ENCODE assay signal across 13 cellular contexts in the genomic region with DNA sequence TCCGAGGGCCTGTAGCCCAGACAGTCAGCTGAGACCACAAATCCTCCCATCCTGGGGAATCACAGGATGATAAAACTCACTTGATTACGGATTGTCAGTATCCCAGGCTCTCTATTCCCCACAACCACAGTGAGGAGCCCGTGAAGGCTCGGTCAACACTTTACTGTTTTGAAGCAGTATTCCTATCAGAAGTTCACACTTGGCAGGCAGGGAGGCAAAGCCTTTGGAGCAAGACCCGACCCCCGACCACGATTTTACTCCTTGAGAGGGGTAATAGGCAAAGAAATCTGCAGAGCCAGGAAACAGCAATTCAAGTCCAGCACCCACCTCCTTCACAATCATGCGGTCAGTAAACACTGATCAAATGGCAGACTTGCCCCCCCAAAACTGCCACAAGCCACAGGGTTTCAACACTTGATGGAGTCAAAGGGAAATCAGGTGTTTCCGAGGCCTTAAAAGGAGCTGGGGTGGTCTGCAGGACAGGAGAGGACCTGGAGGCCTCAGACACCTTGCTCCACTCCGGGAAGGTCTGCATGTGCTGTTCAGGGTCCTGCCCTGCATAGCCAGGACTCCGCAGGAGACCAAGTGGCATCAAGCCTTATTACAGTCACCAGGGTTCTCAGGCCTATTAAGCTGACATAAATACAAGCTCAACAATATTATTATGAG. TPM values are rescaled to one million over a fixed set of nuclear protein-coding genes. Genes with fewer than 3 reads are reported as not detected.
DNase-seq lines count a peak whose midpoint lies in the region; ATAC-seq and TF ChIP-seq lines count a peak whose summit lies in the region.
"Had no signal": no experiment of that assay in that cellular context is flagged by ENCODE, and none has a peak within 500 bp of the region (broad histone marks: within the 10 kb centered on the region; RNA-seq: fewer than 3 reads in every experiment).

No MANE protein-coding gene starts in this region.

- H2AK5ac ChIP-seq in mesenchymal stem cell (ENCODE audit: low read length, severe bottlenecking): no peak overlapping the region

- peaks cover 63% of the 10 kb centered on the region for H3K4me1 ChIP-seq in mammary epithelial cell (ENCODE audit: insufficient read depth, low read length)
- H3K4me1 ChIP-seq in mesenchymal stem cell (ENCODE audit: control insufficient read depth, insufficient read depth, low read depth, low read length): peaks cover 26% of the 10 kb centered on the region
- peaks cover 38% of the 10 kb centered on the region for H3K4me1 ChIP-seq in testis
- H3K4me1 ChIP-seq in PC-9 (replicated peaks; ENCODE audit: insufficient read depth): no peaks in the 10 kb centered on the region
- peaks cover 18 to 43% of the 10 kb centered on the region in 2 donors for H3K4me1 ChIP-seq in thyroid gland
- H3K4me1 ChIP-seq: A549 had no signal

- H3K4me2 ChIP-seq in mammary epithelial cell (ENCODE audit: insufficient read depth, low read depth, low read length): peak overlapping the region; percentile 63
- no peak overlapping the region for H3K4me2 ChIP-seq in mesenchymal stem cell (ENCODE audit: low read length, poor library complexity, severe bottlenecking)
- no peak overlapping the region for H3K4me2 ChIP-seq in PC-9
- H3K4me2 ChIP-seq: A549 had no signal

- H4K20me1 ChIP-seq in mammary epithelial cell (ENCODE audit: insufficient read depth, low read length) (peaks cover 2% of the 10 kb centered on the region), PC-9 (ENCODE audit: insufficient read depth) (peaks cover 14% of the 10 kb centered on the region)

- peaks cover 43% of the 10 kb centered on the region for H3K4me1 Mint-ChIP-seq in activated CD8-positive, alpha-beta T cell treated with anti-CD3 and anti-CD28 coated beads, Interleukin-2, amount 10 ng/mL, durations not matched to agents 7 days and 5 days (ENCODE audit: low read depth)
- H3K4me1 Mint-ChIP-seq in activated CD8-positive, alpha-beta T cell treated with anti-CD3 and anti-CD28 coated beads for 36 hours (ENCODE audit: low read depth): peaks cover 80% of the 10 kb centered on the region

- H2BK120ac ChIP-seq in mesenchymal stem cell (ENCODE audit: low read depth, low read length): no peak overlapping the region

- TF ChIP-seq CTCF in activated CD8-positive, alpha-beta T cell treated with anti-CD3 and anti-CD28 coated beads for 36 hours (IDR thresholded peaks at IDR 0.05): no peak
- TF ChIP-seq CTCF in mammary epithelial cell (conservative IDR thresholded peaks at IDR 0.05 in 1 of 2, IDR thresholded peaks at IDR 0.05 in 1 of 2; ENCODE audit: extremely low read depth in 1 of 2, insufficient read depth in 1 of 2, low read depth in 1 of 2, low read length in 2 of 2) (no peak), testis (IDR thresholded peaks at IDR 0.05) (no peak), PC-9 (conservative IDR thresholded peaks at IDR 0.05) (no peak), thyroid gland (IDR thresholded peaks at IDR 0.05) (no peak)

- 97% methylated on average over 11 of the region's 11 CpGs for WGBS in mammary epithelial cell (ENCODE audit: low coverage, missing lambda C conversion rate)
- WGBS in mesenchymal stem cell: 94% methylated on average over 9 of the region's 11 CpGs
- WGBS in testis, 2 donors: 60 to 71% methylated on average over 11 of the region's 11 CpGs
- WGBS in thyroid gland, 2 donors: 91 to 92% methylated on average over 11 of the region's 11 CpGs

- H3F3A ChIP-seq in PC-9 (ENCODE audit: insufficient read depth, low read depth): no peaks in the 10 kb centered on the region

- no peak overlapping the region for H2BK5ac ChIP-seq in mesenchymal stem cell (ENCODE audit: low read depth, low read length, poor library complexity, severe bottlenecking)

- CTCF ChIA-PET in activated CD8-positive, alpha-beta T cell treated with anti-CD3 and anti-CD28 coated beads, Interleukin-2, amount 10 ng/mL, durations not matched to agents 7 days and 5 days (lab: Charles Lee): interaction anchor here (1.0 kb wide), 1 partner anchor 25 kb away, joined by 3 read pairs; the partner anchor contains the start of gene BICD2
- CTCF ChIA-PET in activated CD8-positive, alpha-beta T cell treated with anti-CD3 and anti-CD28 coated beads for 36 hours (lab: Charles Lee): interaction anchor here (1.6 to 3.0 kb wide), 2 partner anchors 22 to 26 kb away, joined by 4 to 9 read pairs; no protein-coding TSS in a partner anchor
- CTCF ChIA-PET in mammary epithelial cell (lab: Charles Lee; ENCODE audit: low non-redundant PET): no interaction called here
- CTCF ChIA-PET in PC-9 (lab: Charles Lee): no interaction called here

- no peak overlapping the region for H4K91ac ChIP-seq in mesenchymal stem cell (ENCODE audit: low read length)

- no peaks in the 10 kb centered on the region for H3K36me3 Mint-ChIP-seq in activated CD8-positive, alpha-beta T cell treated with anti-CD3 and anti-CD28 coated beads, Interleukin-2, amount 10 ng/mL, durations not matched to agents 7 days and 5 days (ENCODE audit: low read depth)
- H3K36me3 Mint-ChIP-seq in activated CD8-positive, alpha-beta T cell treated with anti-CD3 and anti-CD28 coated beads for 36 hours (ENCODE audit: low read depth): no peaks in the 10 kb centered on the region
- H3K36me3 Mint-ChIP-seq: activated naive CD4-positive, alpha-beta T cell treated with anti-CD3 and anti-CD28 coated beads, Interleukin-2, amount 10 ng/mL, durations not matched to agents 7 days and 5 days had no signal

- H3K79me2 ChIP-seq in mammary epithelial cell (ENCODE audit: insufficient read depth, low read length) (peaks cover 99% of the 10 kb centered on the region), PC-9 (ENCODE audit: low read depth) (peaks cover 98% of the 10 kb centered on the region)

- H3K23ac ChIP-seq in mesenchymal stem cell (ENCODE audit: low read length in 2 of 2): no peak overlapping the region

- TF ChIP-seq POLR2A in testis (IDR thresholded peaks at IDR 0.05) (no peak), thyroid gland (IDR thresholded peaks at IDR 0.05) (no peak)

- no peak overlapping the region for H3K4me3 Mint-ChIP-seq in activated CD8-positive, alpha-beta T cell treated with anti-CD3 and anti-CD28 coated beads, Interleukin-2, amount 10 ng/mL, durations not matched to agents 7 days and 5 days
- no peak overlapping the region for H3K4me3 Mint-ChIP-seq in activated CD8-positive, alpha-beta T cell treated with anti-CD3 and anti-CD28 coated beads for 36 hours
- H3K4me3 Mint-ChIP-seq: activated naive CD4-positive, alpha-beta T cell treated with anti-CD3 and anti-CD28 coated beads, Interleukin-2, amount 10 ng/mL, durations not matched to agents 7 days and 5 days had no signal

- H3K14ac ChIP-seq in mesenchymal stem cell (ENCODE audit: low read length in 2 of 2): no peak overlapping the region

- no peaks in the 10 kb centered on the region for H3K9me3 Mint-ChIP-seq in activated CD8-positive, alpha-beta T cell treated with anti-CD3 and anti-CD28 coated beads, Interleukin-2, amount 10 ng/mL, durations not matched to agents 7 days and 5 days (ENCODE audit: insufficient read depth)
- H3K9me3 Mint-ChIP-seq in activated CD8-positive, alpha-beta T cell treated with anti-CD3 and anti-CD28 coated beads for 36 hours: no peaks in the 10 kb centered on the region
- H3K9me3 Mint-ChIP-seq: activated naive CD4-positive, alpha-beta T cell treated with anti-CD3 and anti-CD28 coated beads, Interleukin-2, amount 10 ng/mL, durations not matched to agents 7 days and 5 days had no signal

- no peak overlapping the region for H4K8ac ChIP-seq in mesenchymal stem cell (ENCODE audit: low read length)

- POLR2A ChIA-PET in activated CD8-positive, alpha-beta T cell treated with anti-CD3 and anti-CD28 coated beads, Interleukin-2, amount 10 ng/mL, durations not matched to agents 7 days and 5 days (lab: Charles Lee): no interaction called here
- POLR2A ChIA-PET in activated CD8-positive, alpha-beta T cell treated with anti-CD3 and anti-CD28 coated beads for 36 hours (lab: Charles Lee): no interaction called here
- POLR2A ChIA-PET in PC-9 (lab: Charles Lee; ENCODE audit: unreplicated experiment): no interaction called here

- H3K36me3 ChIP-seq in mammary epithelial cell (ENCODE audit: insufficient read depth, low read length) (no peaks in the 10 kb centered on the region), mesenchymal stem cell (ENCODE audit: control insufficient read depth in 1 of 2, insufficient read depth in 2 of 2, low read depth in 1 of 2, low read length in 2 of 2) (peaks cover 0 to 2% of the 10 kb centered on the region in 2 experiments), testis (ENCODE audit: low read depth, missing control alignments) (no peaks in the 10 kb centered on the region), PC-9 (ENCODE audit: low read depth) (no peaks in the 10 kb centered on the region; the same call in 1 of the 2 replicates), thyroid gland (no peaks in the 10 kb centered on the region)

- dilution Hi-C loops in mammary epithelial cell (cut with HindIII; ENCODE audit: low sequenced_read_pairs): no loop called here

- peak overlapping the region; percentile 7 for H3K27ac Mint-ChIP-seq in activated CD8-positive, alpha-beta T cell treated with anti-CD3 and anti-CD28 coated beads, Interleukin-2, amount 10 ng/mL, durations not matched to agents 7 days and 5 days
- H3K27ac Mint-ChIP-seq in activated CD8-positive, alpha-beta T cell treated with anti-CD3 and anti-CD28 coated beads for 36 hours: no peak overlapping the region
- H3K27ac Mint-ChIP-seq: activated naive CD4-positive, alpha-beta T cell treated with anti-CD3 and anti-CD28 coated beads, Interleukin-2, amount 10 ng/mL, durations not matched to agents 7 days and 5 days had no signal

- H3K27me3 Mint-ChIP-seq in activated CD8-positive, alpha-beta T cell treated with anti-CD3 and anti-CD28 coated beads, Interleukin-2, amount 10 ng/mL, durations not matched to agents 7 days and 5 days (ENCODE audit: low read depth): no peaks in the 10 kb centered on the region
- no peaks in the 10 kb centered on the region for H3K27me3 Mint-ChIP-seq in activated CD8-positive, alpha-beta T cell treated with anti-CD3 and anti-CD28 coated beads for 36 hours
- H3K27me3 Mint-ChIP-seq: activated naive CD4-positive, alpha-beta T cell treated with anti-CD3 and anti-CD28 coated beads, Interleukin-2, amount 10 ng/mL, durations not matched to agents 7 days and 5 days had no signal

- H3K9me3 ChIP-seq in mammary epithelial cell (replicated peaks; ENCODE audit: insufficient read depth, low read length): no peaks in the 10 kb centered on the region
- no peaks in the 10 kb centered on the region for H3K9me3 ChIP-seq in mesenchymal stem cell (ENCODE audit: control insufficient read depth, low read length)
- no peaks in the 10 kb centered on the region for H3K9me3 ChIP-seq in testis
- H3K9me3 ChIP-seq in PC-9 (ENCODE audit: insufficient read depth, low read depth): no peaks in the 10 kb centered on the region
- H3K9me3 ChIP-seq in thyroid gland: no peaks in the 10 kb centered on the region
- H3K9me3 ChIP-seq: A549 had no signal

- peaks cover 49% of the 10 kb centered on the region for H3K79me1 ChIP-seq in mesenchymal stem cell (replicated peaks; ENCODE audit: low read length, poor library complexity, severe bottlenecking)

- in situ Hi-C loops in mammary epithelial cell (cut with MboI; ENCODE audit: low sequenced_read_pairs in 2 of 2): no loop called here

- H3K9ac ChIP-seq in mammary epithelial cell (ENCODE audit: insufficient read depth, low read length) (peak overlapping the region; percentile 7), mesenchymal stem cell (ENCODE audit: low read length) (peak overlapping the region; percentile 50)

- H3K18ac ChIP-seq in mesenchymal stem cell (ENCODE audit: low read depth in 1 of 2, low read length in 2 of 2): no peak overlapping the region

- H2BK12ac ChIP-seq in mesenchymal stem cell (ENCODE audit: low read length in 2 of 2): no peak overlapping the region

- H3K4ac ChIP-seq in mesenchymal stem cell (ENCODE audit: low read depth in 1 of 2, low read length in 2 of 2): no peak overlapping the region

- BruUV-seq in mammary epithelial cell (replicated peaks; lab: Mats Ljungman, UMichigan): no TSS peak
- no TSS peak for BruUV-seq in PC-9 (replicated peaks; lab: Mats Ljungman, UMichigan)

- ATAC-seq in activated CD8-positive, alpha-beta T cell treated with anti-CD3 and anti-CD28 coated beads, Interleukin-2, amount 10 ng/mL, durations not matched to agents 7 days and 5 days: no peak
- no peak for ATAC-seq in activated CD8-positive, alpha-beta T cell treated with anti-CD3 and anti-CD28 coated beads for 36 hours
- ATAC-seq: A549 had no signal

- H3K27ac ChIP-seq in mammary epithelial cell (ENCODE audit: insufficient read depth, low read depth, low read length) (peak overlapping the region; percentile 73), mesenchymal stem cell (ENCODE audit: low read length, poor library complexity, severe bottlenecking) (no peak overlapping the region), testis (peak overlapping the region; percentile 61 to 71), PC-9 (no peak overlapping the region), thyroid gland (peak overlapping the region in 1 of 3 donors; percentile 11)
- H3K27ac ChIP-seq: A549 had no signal

- H3K27me3 ChIP-seq in mammary epithelial cell (ENCODE audit: insufficient read depth, low read length) (no peaks in the 10 kb centered on the region), mesenchymal stem cell (ENCODE audit: control insufficient read depth in 1 of 2, insufficient read depth in 1 of 2, low read length in 2 of 2) (no peaks in the 10 kb centered on the region), testis (no peaks in the 10 kb centered on the region), PC-9 (ENCODE audit: insufficient read depth, low read depth) (no peaks in the 10 kb centered on the region), thyroid gland (no peaks in the 10 kb centered on the region)

- H2AFZ ChIP-seq in mammary epithelial cell (ENCODE audit: low read depth, low read length): no peak overlapping the region
- H2AFZ ChIP-seq in mesenchymal stem cell (ENCODE audit: low read depth, low read length): no peak overlapping the region
- H2AFZ ChIP-seq in PC-9: no peak overlapping the region

- H3K4me3 ChIP-seq in mammary epithelial cell (replicated peaks in 1 of 3; ENCODE audit: insufficient read depth in 1 of 3, low read depth in 2 of 3, low read length in 3 of 3): no peak overlapping the region
- H3K4me3 ChIP-seq in mesenchymal stem cell (ENCODE audit: insufficient read depth in 1 of 2, low read depth in 1 of 2, low read length in 2 of 2): no peak overlapping the region
- H3K4me3 ChIP-seq in testis: no peak overlapping the region
- H3K4me3 ChIP-seq in PC-9: no peak overlapping the region
- no peak overlapping the region for H3K4me3 ChIP-seq in thyroid gland (replicated peaks in 1 of 3)
- H3K4me3 ChIP-seq: A549 had no signal

- intact Hi-C loops in activated CD8-positive, alpha-beta T cell treated with anti-CD3 and anti-CD28 coated beads for 36 hours (cut with micrococcal nuclease): no loop called here
- intact Hi-C loops in mammary epithelial cell (cut with micrococcal nuclease) (no loop called here), testis (cut with DNase I; ENCODE audit: low total_unique reads) (no loop called here), PC-9 (cut with micrococcal nuclease; ENCODE audit: unreplicated experiment) (loop anchor here (2.0 kb wide), 1 partner anchor 25 kb away; the partner anchor contains the start of gene BICD2), thyroid gland (cut with DNase I) (no loop called here)

- no peak overlapping the region for H2BK15ac ChIP-seq in mesenchymal stem cell (ENCODE audit: low read depth, poor library complexity, severe bottlenecking)

- no peak for DNase-seq in activated CD8-positive, alpha-beta T cell treated with anti-CD3 and anti-CD28 coated beads, Interleukin-2, amount 10 ng/mL, durations not matched to agents 7 days and 5 days
- DNase-seq in activated CD8-positive, alpha-beta T cell treated with anti-CD3 and anti-CD28 coated beads for 36 hours: no peak
- no peak for DNase-seq in mammary epithelial cell
- DNase-seq in mesenchymal stem cell: no peak
- DNase-seq in testis: no peak
- no peak for DNase-seq in NCI-H526 (lab: John Stamatoyannopoulos, UW)
- no peak for DNase-seq in PC-9
- DNase-seq in thyroid gland: no peak
- DNase-seq: activated CD4-positive, alpha-beta T cell treated with anti-CD3 and anti-CD28 coated beads, Interleukin-2, amount 50 U/mL, for 1 hour; activated naive CD4-positive, alpha-beta T cell treated with anti-CD3 and anti-CD28 coated beads, Interleukin-2, amount 10 ng/mL, durations not matched to agents 7 days and 5 days; NCI-H1048; NCI-H82 had no signal

- H3K9me2 ChIP-seq in PC-9 (ENCODE audit: insufficient read depth): no peaks in the 10 kb centered on the region

RNA-seq across cellular contexts. Expression of gene BICD2, which starts 25.2 kb away (rescaled TPM):
- 10 to 100 TPM; 31.9 to 32.5 TPM for total RNA-seq in activated CD8-positive, alpha-beta T cell treated with anti-CD3 and anti-CD28 coated beads, Interleukin-2, amount 10 ng/mL, durations not matched to agents 7 days and 5 days
- 10 to 100 TPM; 14.2 to 16.8 TPM for total RNA-seq in activated CD8-positive, alpha-beta T cell treated with anti-CD3 and anti-CD28 coated beads for 36 hours
- total RNA-seq in mammary epithelial cell (10 to 100 TPM; 57.6 to 98.9 TPM), testis (10 to 100 TPM; 48.0 to 55.7 TPM), PC-9 (2021) (40.0 and 40.6 TPM in 2 replicates), thyroid gland (10 to 100 TPM; 26.1 to 33.3 (median 28.2) TPM)
- polyA plus RNA-seq in mammary epithelial cell (15.2 TPM), testis (ENCODE audit: insufficient read depth, low read depth, low replicate concordance) (24.0 TPM)
- 26.5 TPM for polyA minus RNA-seq in mammary epithelial cell
- polyA plus RNA-seq in mesenchymal stem cell (2013, experiment 1 of 2): 20.1 TPM
- polyA plus RNA-seq in mesenchymal stem cell (2013, experiment 2 of 2): 19.2 TPM

Comparison
In these comparisons a context has a peak if more than half of its experiments do, and no peak if none do; other contexts are left out.
1. H3K27ac ChIP-seq: peak in mammary epithelial cell (single experiment) and testis (2 of 2); none in mesenchymal stem cell (single experiment) and PC-9 (single experiment).
2. CTCF ChIA-PET loops: an anchor here in activated CD8-positive, alpha-beta T cell treated with anti-CD3 and anti-CD28 coated beads, Interleukin-2, amount 10 ng/mL, durations not matched to agents 7 days and 5 days (1.0 kb wide) and activated CD8-positive, alpha-beta T cell treated with anti-CD3 and anti-CD28 coated beads for 36 hours (1.6 to 3.0 kb wide); none called in mammary epithelial cell and PC-9.